In genomic region chr5:26893078-26893477, GRCh38 we compare ENCODE assay signal across 21 cellular contexts.
DNase-seq lines count a peak whose midpoint lies in the region; ATAC-seq, FAIRE-seq and TF ChIP-seq lines count a peak whose summit lies in the region.
"Had no signal": no experiment of that assay in that cellular context is flagged by ENCODE, and none has a peak within 500 bp of the region (broad histone marks: within the 10 kb centered on the region; RNA-seq: fewer than 3 reads in every experiment).

No MANE protein-coding gene starts in this region.

- H2BK5ac ChIP-seq in IMR-90 (ENCODE audit: low read depth, low read length, poor library complexity, severe bottlenecking), result no peak overlapping the region

- peak; percentile 38 for FAIRE-seq in RCC 7860 (lab: Jason Lieb, UNC)
- FAIRE-seq: A204.1, GM12878, GM19239 had no signal

- H2AFZ ChIP-seq in IMR-90 (replicated peaks; ENCODE audit: low read length, poor library complexity), result no peak overlapping the region
- H2AFZ ChIP-seq: GM23338 had no signal

- H3K4me1 ChIP-seq in IMR-90 (ENCODE audit: control insufficient read depth, insufficient read depth, low read length), result no peaks in the 10 kb centered on the region
- no peaks in the 10 kb centered on the region for H3K4me1 ChIP-seq in A673 (ENCODE audit: insufficient read depth, low read length, poor library complexity, severe bottlenecking)

- H3K23ac ChIP-seq in IMR-90 (ENCODE audit: low read depth, low read length), result no peak overlapping the region

- H3K9me1 ChIP-seq in IMR-90 (ENCODE audit: insufficient read depth, low read length), result no peaks in the 10 kb centered on the region

- H3K9me3 ChIP-seq in IMR-90 (ENCODE audit: control insufficient read depth, insufficient read depth, low read length), result no peaks in the 10 kb centered on the region
- no peaks in the 10 kb centered on the region for H3K9me3 ChIP-seq in A673 (ENCODE audit: low read depth, low read length, poor library complexity, severe bottlenecking)

- H3K4me3 ChIP-seq in IMR-90 (ENCODE audit: insufficient read depth, low read depth, low read length) (no peak overlapping the region), A673 (ENCODE audit: low read depth, low read length, poor library complexity, severe bottlenecking) (no peak overlapping the region)
- H3K4me3 ChIP-seq: GM12878, GM23338 had no signal

- DNase-seq in DMS53 (lab: John Stamatoyannopoulos, UW) (peak; percentile 30), DMS53 treated with DMSO at 0.1 percent for 48 hours (lab: John Stamatoyannopoulos, UW; ENCODE audit: unreplicated experiment) (no peak), IMR-90 (no peak), RCC 7860 (ENCODE audit: low spot score) (no peak), omental fat pad (ENCODE audit: low spot score) (no peak), A673 (ENCODE audit: low spot score) (no peak)
- DNase-seq: C1 segment of cervical spinal cord; Calu3; CD4-positive, alpha-beta memory T cell; COR-L47; DMS79; EL; GDM1; H7; HCEC 1CT had no signal

- no peak overlapping the region for H2AK9ac ChIP-seq in IMR-90 (replicated peaks; ENCODE audit: low read depth, low read length, poor library complexity)

- intact Hi-C loops in IMR-90 (cut with micrococcal nuclease), result no loop called here
- intact Hi-C loops in A673 (cut with micrococcal nuclease; ENCODE audit: unreplicated experiment), result no loop called here

- no peak overlapping the region for H3K4ac ChIP-seq in IMR-90 (ENCODE audit: low read depth, low read length)

- H4K91ac ChIP-seq in IMR-90 (ENCODE audit: insufficient read depth, low read depth, low read length), result no peak overlapping the region

- dilution Hi-C loops in IMR-90 (cut with HindIII; ENCODE audit: low sequenced_read_pairs, unreplicated experiment), result no loop called here

- H3K27ac ChIP-seq in IMR-90 (ENCODE audit: insufficient read depth, low read length) (no peak overlapping the region), A673 (ENCODE audit: low read depth, low read length, poor library complexity, severe bottlenecking) (no peak overlapping the region)
- H3K27ac ChIP-seq: 22Rv1 had no signal

- in situ Hi-C loops in IMR-90 (cut with MboI; ENCODE audit: low sequenced_read_pairs), result no loop called here

- no peak for TF ChIP-seq RAD21 in IMR-90 (IDR thresholded peaks at IDR 0.05; ENCODE audit: low read length)

- POLR2A ChIA-PET in IMR-90 (lab: Charles Lee; ENCODE audit: unreplicated experiment), result no interaction called here
- POLR2A ChIA-PET in A673 (lab: Charles Lee; ENCODE audit: low non-redundant PET), result no interaction called here

- CTCF ChIA-PET in IMR-90 (lab: Yijun Ruan, JAX) (no interaction called here), A673 (lab: Charles Lee) (no interaction called here)

- H4K8ac ChIP-seq in IMR-90 (ENCODE audit: low read depth in 2 of 2, low read length in 2 of 2), result no peak overlapping the region

- H3K36me3 ChIP-seq in IMR-90 (ENCODE audit: control insufficient read depth, insufficient read depth, low read length) (no peaks in the 10 kb centered on the region), A673 (ENCODE audit: insufficient read depth, low read length, poor library complexity, severe bottlenecking) (no peaks in the 10 kb centered on the region)

- H3K56ac ChIP-seq in IMR-90 (ENCODE audit: extremely low read depth, insufficient read depth, low read length), result no peak overlapping the region

- H3K4me2 ChIP-seq in IMR-90 (ENCODE audit: low read depth, low read length), result no peak overlapping the region
- H3K4me2 ChIP-seq: GM23338 had no signal

- TF ChIP-seq POLR2A in IMR-90 (IDR thresholded peaks at IDR 0.05; ENCODE audit: low read depth, low read length), result no peak

- ATAC-seq in IMR-90 (ENCODE audit: low read depth) (no peak), omental fat pad (ENCODE audit: low FRiP score) (no peak), HG02571 (IDR thresholded peaks at IDR 0.05; ENCODE audit: unreplicated experiment) (no peak)
- ATAC-seq: GM12878, GM23338 had no signal

- no peak for TF ChIP-seq CTCF in IMR-90 (conservative IDR thresholded peaks at IDR 0.05; ENCODE audit: low read depth, low read length)
- TF ChIP-seq CTCF in omental fat pad (IDR thresholded peaks at IDR 0.05), result no peak
- TF ChIP-seq CTCF in A673 (conservative IDR thresholded peaks at IDR 0.05; ENCODE audit: low read depth, low read length), result no peak

- no peaks in the 10 kb centered on the region for H4K20me1 ChIP-seq in IMR-90 (ENCODE audit: insufficient read depth, low read length)

- no peak overlapping the region for H3K18ac ChIP-seq in IMR-90 (ENCODE audit: low read depth, low read length)

- no peak overlapping the region for H4K5ac ChIP-seq in IMR-90 (ENCODE audit: low read depth, low read length)

- no peak overlapping the region for H2BK120ac ChIP-seq in IMR-90 (ENCODE audit: low read depth, low read length)

- no peaks in the 10 kb centered on the region for H3K79me1 ChIP-seq in IMR-90 (ENCODE audit: low read depth in 1 of 2, low read length in 2 of 2)

- H2BK20ac ChIP-seq in IMR-90 (ENCODE audit: low read depth, low read length), result no peak overlapping the region

- no TSS peak for BruUV-seq in IMR-90 (replicated peaks; lab: Mats Ljungman, UMichigan)
- BruUV-seq in A673 (replicated peaks; lab: Mats Ljungman, UMichigan), result no TSS peak

- H2BK15ac ChIP-seq in IMR-90 (ENCODE audit: low read depth, low read length), result no peak overlapping the region

- no peak overlapping the region for H2AK5ac ChIP-seq in IMR-90 (ENCODE audit: low read depth, low read length)

- no peak overlapping the region for H3K9ac ChIP-seq in IMR-90 (ENCODE audit: low read depth, low read length)

- H3K27me3 ChIP-seq in IMR-90 (ENCODE audit: control insufficient read depth, insufficient read depth, low read length) (no peaks in the 10 kb centered on the region), A673 (replicated peaks; ENCODE audit: insufficient read depth, low read depth, low read length, poor library complexity) (no peaks in the 10 kb centered on the region)

- H3K14ac ChIP-seq in IMR-90 (replicated peaks; ENCODE audit: low read depth, low read length), result no peak overlapping the region

TF ChIP-seq in IMR-90, 13 proteins besides CTCF, POLR2A, EP300 and RAD21:
- TF ChIP-seq MAZ (IDR thresholded peaks at IDR 0.05; ENCODE audit: borderline replicate concordance, low read depth, low read length) (no peak), RFX5 (IDR thresholded peaks at IDR 0.05; ENCODE audit: low read depth, low read length) (no peak), MXI1 (IDR thresholded peaks at IDR 0.05; ENCODE audit: borderline replicate concordance, low read depth, low read length) (no peak), NFE2L2 (IDR thresholded peaks at IDR 0.05; ENCODE audit: low read depth, low read length) (peak; percentile 80), CHD1 (IDR thresholded peaks at IDR 0.05; ENCODE audit: low read depth, low read length) (no peak), CEBPB (IDR thresholded peaks at IDR 0.05; ENCODE audit: low read depth, low read length) (no peak), SMC3 (IDR thresholded peaks at IDR 0.05; ENCODE audit: low read depth, low read length) (no peak), BHLHE40 (IDR thresholded peaks at IDR 0.05; ENCODE audit: low read depth, low read length) (no peak), FOS (IDR thresholded peaks at IDR 0.05; ENCODE audit: low read depth, low read length) (no peak), ELK1 (IDR thresholded peaks at IDR 0.05; ENCODE audit: borderline replicate concordance, low read depth, low read length) (no peak), USF2 (IDR thresholded peaks at IDR 0.05; ENCODE audit: low read depth, low read length) (no peak), RCOR1 (IDR thresholded peaks at IDR 0.05; ENCODE audit: insufficient replicate concordance, low read length) (no peak), MAFK (IDR thresholded peaks at IDR 0.05; ENCODE audit: low read depth, low read length) (peak; percentile 55; the same call in 1 of the 2 replicates)
TF ChIP-seq in IMR-90: peak in this region for 2.
